In genomic region chr16:2178321-2179106, GRCh38 we compare ENCODE assay signal across 10 cellular contexts. TPM values are rescaled to one million over a fixed set of nuclear protein-coding genes. Genes with fewer than 3 reads are reported as not detected.
DNase-seq lines count a peak whose midpoint lies in the region; ATAC-seq, FAIRE-seq and TF ChIP-seq lines count a peak whose summit lies in the region.
"Had no signal": no experiment of that assay in that cellular context is flagged by ENCODE, and none has a peak within 500 bp of the region (broad histone marks: within the 10 kb centered on the region; RNA-seq: fewer than 3 reads in every experiment).

No MANE protein-coding gene starts in this region.

- H3K4me1 ChIP-seq in RWPE2 (ENCODE audit: insufficient read depth, poor library complexity, severe bottlenecking) = peaks cover 5% of the 10 kb centered on the region
- H3K4me1 ChIP-seq in GM12878 (ENCODE audit: control insufficient read depth, insufficient read depth, low read length) = no peaks in the 10 kb centered on the region
- H3K4me1 ChIP-seq in mesendoderm (ENCODE audit: control insufficient read depth, low read depth, low read length) = no peaks in the 10 kb centered on the region

- no peak overlapping the region for H3K27ac ChIP-seq in CD4-positive, alpha-beta T cell (ENCODE audit: low read depth, low read length)
- H3K27ac ChIP-seq in RWPE2 (ENCODE audit: poor library complexity, severe bottlenecking) = no peak overlapping the region
- no peak overlapping the region for H3K27ac ChIP-seq in GM12878 (ENCODE audit: control insufficient read depth, insufficient read depth)
- no peak overlapping the region for H3K27ac ChIP-seq in mesendoderm (ENCODE audit: low read depth, low read length)
- H3K27ac ChIP-seq: SK-N-MC had no signal

- ATAC-seq in CD4-positive, alpha-beta T cell (ENCODE audit: poor library complexity) = peak; percentile 90
- ATAC-seq in RWPE2 (ENCODE audit: low read depth) (peak; percentile 40), GM12878 (no peak; the same call in 2 of the 3 replicates), GM18870 (IDR thresholded peaks at IDR 0.05; ENCODE audit: unreplicated experiment) (no peak), HG03159 (IDR thresholded peaks at IDR 0.05; ENCODE audit: unreplicated experiment) (no peak)

- CTCF ChIA-PET in CD4-positive, alpha-beta T cell (lab: Charles Lee) = no interaction called here
- CTCF ChIA-PET in GM12878 (lab: Yijun Ruan, JAX) = no interaction called here

- H3K4me2 ChIP-seq in GM12878 (ENCODE audit: control insufficient read depth, insufficient read depth) = no peak overlapping the region
- H3K4me2 ChIP-seq in mesendoderm (ENCODE audit: low read length) = no peak overlapping the region

- RAD21 ChIA-PET in GM12878 (lab: Charles Lee; ENCODE audit: unreplicated experiment) = no interaction called here

- no peak overlapping the region for H2AFZ ChIP-seq in GM12878 (ENCODE audit: control insufficient read depth, low read depth, low read length)

- no peak overlapping the region for H3K4me3 Mint-ChIP-seq in CD4-positive, alpha-beta T cell

- no peak overlapping the region for H3K23ac ChIP-seq in mesendoderm (ENCODE audit: low read length)

- POLR2A ChIA-PET in CD4-positive, alpha-beta T cell (lab: Charles Lee) = no interaction called here
- POLR2A ChIA-PET in GM12878 (lab: Charles Lee) = no interaction called here

- no peaks in the 10 kb centered on the region for H3K27me3 ChIP-seq in CD4-positive, alpha-beta T cell (ENCODE audit: control insufficient read depth, insufficient read depth, low read length)
- H3K27me3 ChIP-seq in RWPE2 (ENCODE audit: insufficient read depth, poor library complexity, severe bottlenecking) (no peaks in the 10 kb centered on the region), GM12878 (replicated peaks in 1 of 2; ENCODE audit: control insufficient read depth in 2 of 2, insufficient read depth in 2 of 2, low read length in 1 of 2) (no peaks in the 10 kb centered on the region; a peak in 1 of 4 replicates), mesendoderm (ENCODE audit: insufficient read depth, low read length, poor library complexity) (no peaks in the 10 kb centered on the region)

- no peak overlapping the region for H3K27ac Mint-ChIP-seq in CD4-positive, alpha-beta T cell

- H3K4ac ChIP-seq in mesendoderm (ENCODE audit: low read depth, low read length) = no peak overlapping the region

- no peak overlapping the region for H4K8ac ChIP-seq in mesendoderm (ENCODE audit: low read depth, low read length)

- no peaks in the 10 kb centered on the region for H3K9me3 Mint-ChIP-seq in CD4-positive, alpha-beta T cell

- no peaks in the 10 kb centered on the region for H3K4me1 Mint-ChIP-seq in CD4-positive, alpha-beta T cell (ENCODE audit: low read depth)

- FAIRE-seq in GM12878 (lab: Jason Lieb, UNC) = no peak
- FAIRE-seq: bronchial epithelial cell had no signal

- in situ Hi-C loops in GM12878 (cut with MboI) = no loop called here

- TF ChIP-seq EP300 in GM12878 (IDR thresholded peaks at IDR 0.05; ENCODE audit: borderline replicate concordance in 1 of 2, control insufficient read depth in 1 of 2, low read depth in 2 of 2, low read length in 2 of 2) = no peak

- H3K18ac ChIP-seq in mesendoderm (ENCODE audit: low read length) = no peak overlapping the region

- intact Hi-C loops in CD4-positive, alpha-beta T cell (cut with DNase I, micrococcal nuclease) = no loop called here
- intact Hi-C loops in GM12878 (cut with micrococcal nuclease; ENCODE audit: unreplicated experiment) = no loop called here

- H3K27me3 Mint-ChIP-seq in CD4-positive, alpha-beta T cell = no peaks in the 10 kb centered on the region

- H3K36me3 ChIP-seq in RWPE2 (ENCODE audit: low read depth) = peaks cover 35% of the 10 kb centered on the region
- H3K36me3 ChIP-seq in GM12878 (ENCODE audit: control insufficient read depth in 2 of 2, insufficient read depth in 2 of 2, low read length in 1 of 2) = peaks cover 6 to 7% of the 10 kb centered on the region in 2 experiments; a peak in 3 of 4 replicates
- peaks cover 13% of the 10 kb centered on the region for H3K36me3 ChIP-seq in mesendoderm (ENCODE audit: control insufficient read depth, insufficient read depth, low read length)

- H3K4me3 ChIP-seq in RWPE2 (ENCODE audit: severe bottlenecking) = no peak overlapping the region
- no peak overlapping the region for H3K4me3 ChIP-seq in GM12878
- H3K4me3 ChIP-seq in mesendoderm (ENCODE audit: low read length) = no peak overlapping the region
- H3K4me3 ChIP-seq: SK-N-MC had no signal

- WGBS in GM12878 (ENCODE audit: insufficient coverage, insufficient replicate concordance, low lambda C conversion rate, missing lambda C conversion rate) = 99% methylated on average over 23 of the region's 106 CpGs
- WGBS in mesendoderm (ENCODE audit: extremely low coverage, insufficient coverage, low lambda C conversion rate) = no CpG with 5 or more reads among the region's 106 CpGs

- DNase-seq in CD4-positive, alpha-beta T cell = peak in 5 of 10 experiments; percentile 33 to 45 (median 39)
- no peak for DNase-seq in RWPE2 (ENCODE audit: low spot score)
- DNase-seq in GM12878 (ENCODE audit: low read depth, low spot score) = no peak
- peak; percentile 82 for DNase-seq in mesendoderm
- no peak for DNase-seq in kidney glomerular epithelial cell (lab: John Stamatoyannopoulos, UW)
- DNase-seq in H4 (ENCODE audit: low spot score) = no peak

- no peak overlapping the region for H2BK120ac ChIP-seq in mesendoderm (ENCODE audit: low read depth, low read length)

- no peak for TF ChIP-seq CTCF in CD4-positive, alpha-beta T cell (IDR thresholded peaks at IDR 0.05)
- TF ChIP-seq CTCF in RWPE2 (IDR thresholded peaks at IDR 0.05; ENCODE audit: poor library complexity, severe bottlenecking) (no peak), GM12878 (IDR thresholded peaks at IDR 0.05 in 2 of 3, conservative IDR thresholded peaks at IDR 0.05 in 1 of 3; ENCODE audit: control insufficient read depth in 2 of 3, extremely low read depth in 1 of 3, insufficient read depth in 1 of 3, low read depth in 3 of 3, low read length in 3 of 3) (no peak)

- no peak for TF ChIP-seq RAD21 in GM12878 (IDR thresholded peaks at IDR 0.05; ENCODE audit: insufficient read depth, low read depth, low read length)

- H3K9ac ChIP-seq in GM12878 (ENCODE audit: control insufficient read depth, insufficient read depth, low read length) = no peak overlapping the region
- H3K9ac ChIP-seq in mesendoderm (ENCODE audit: low read length) = no peak overlapping the region

- no peak overlapping the region for H2BK5ac ChIP-seq in mesendoderm (ENCODE audit: low read length)

- no peak overlapping the region for H3K56ac ChIP-seq in mesendoderm (ENCODE audit: low read length)

- no peaks in the 10 kb centered on the region for H3K79me1 ChIP-seq in mesendoderm (ENCODE audit: low read length)

- no peak overlapping the region for H4K5ac ChIP-seq in mesendoderm (ENCODE audit: low read length)

- no peak overlapping the region for H2AK5ac ChIP-seq in mesendoderm (ENCODE audit: low read length)

- H3K36me3 Mint-ChIP-seq in CD4-positive, alpha-beta T cell (ENCODE audit: low read depth) = peaks cover 9% of the 10 kb centered on the region

- no peak overlapping the region for H2BK15ac ChIP-seq in mesendoderm (replicated peaks; ENCODE audit: low read depth)

- SMC1A ChIA-PET in GM12878 (lab: Charles Lee; ENCODE audit: uncharacterized antibody, unreplicated experiment) = no interaction called here

- H3K79me2 ChIP-seq in GM12878 (ENCODE audit: control insufficient read depth, insufficient read depth, low read length) = no peaks in the 10 kb centered on the region
- H3K79me2 ChIP-seq in mesendoderm (ENCODE audit: control insufficient read depth, insufficient read depth, low read length) = no peaks in the 10 kb centered on the region

- TF ChIP-seq POLR2A in GM12878 (IDR thresholded peaks at IDR 0.05; ENCODE audit: low read depth, low read length) = peak; percentile 25; the same call in 1 of the 2 replicates

- H3K9me3 ChIP-seq in CD4-positive, alpha-beta T cell (ENCODE audit: control insufficient read depth, low read length) = no peaks in the 10 kb centered on the region
- H3K9me3 ChIP-seq in RWPE2 (ENCODE audit: severe bottlenecking) (no peaks in the 10 kb centered on the region), GM12878 (replicated peaks; ENCODE audit: control insufficient read depth, insufficient read depth, low read length) (no peaks in the 10 kb centered on the region)

- no peaks in the 10 kb centered on the region for H4K20me1 ChIP-seq in GM12878 (ENCODE audit: control insufficient read depth, insufficient read depth)

- BruUV-seq in GM12878 (replicated peaks; lab: Mats Ljungman, UMichigan) = no TSS peak

RNA-seq across cellular contexts. Expression of gene CASKIN1, which starts 17.9 kb away (rescaled TPM):
- under 1 TPM in 1 of 2 experiments, not detected in 1; 0.06 TPM for total RNA-seq in CD4-positive, alpha-beta T cell
- total RNA-seq in GM12878 (2013; cell fraction: nucleolus; rRNA removed) = 1.4 and 1.8 TPM in 2 replicates
- total RNA-seq in GM12878 (2014; rRNA removed) = 0.05 and 0.11 TPM in 2 replicates
- total RNA-seq in GM12878 (2014; rRNA removed; fragmentation: Illumina TruSeq; extraction: Trizol) = not detected in 2 replicates
- 0.33 and 0.53 TPM in 2 replicates for total RNA-seq in GM12878 (2021)
- polyA plus RNA-seq in GM12878 (2011; ENCODE audit: low read depth) = 0.09 TPM
- 0.03 TPM in 2 replicates for polyA plus RNA-seq in GM12878 (2011; rRNA removed)
- polyA plus RNA-seq in GM12878 (2011; cell fraction: cytosol; rRNA removed) = 0.04 and 0.05 TPM in 2 replicates
- polyA plus RNA-seq in GM12878 (2011; cell fraction: nucleus; rRNA removed) = 0.91 and 1.1 TPM in 2 replicates
- 0.37 and 0.49 TPM in 2 replicates for polyA plus RNA-seq in GM12878 (2012)
- polyA plus RNA-seq in GM12878 (2014; fragmentation: Illumina TruSeq; extraction: Trizol) = not detected in 2 replicates
- polyA plus RNA-seq in GM12878 (2014; fragmentation: Nextera tagmentation; extraction: Ambion mirVana) = under 1 TPM in 1 of 2 experiments, not detected in 1; 0.08 TPM
- polyA plus RNA-seq in GM12878 (2014; rRNA removed) = 0.15 and 0.32 TPM in 2 replicates
- polyA plus RNA-seq in GM12878 (2016; fragmentation: Nextera tagmentation; extraction: Ambion mirVana) = not detected
- polyA minus RNA-seq in GM12878 (2011; rRNA and poly(A)+ RNA removed) = not detected in 2 replicates
- polyA minus RNA-seq in GM12878 (2011; cell fraction: cytosol; rRNA and poly(A)+ RNA removed) = not detected in 2 replicates
- not detected in 2 replicates for polyA minus RNA-seq in GM12878 (2011; cell fraction: nucleus; rRNA and poly(A)+ RNA removed)
- 0.24 TPM for polyA plus RNA-seq in mesendoderm (2013, experiment 1 of 2)
- 1.1 TPM for polyA plus RNA-seq in mesendoderm (2013, experiment 2 of 2)
- total RNA-seq in H4 (2014; rRNA removed; shearing (Covaris generic)) = 0.02 TPM in 2 replicates

RNA-seq across cellular contexts. Expression of gene TRAF7, which starts 22.9 kb away (rescaled TPM):
- total RNA-seq in CD4-positive, alpha-beta T cell = 10 to 100 TPM; 19.9 to 24.0 TPM
- 33.4 and 41.2 TPM in 2 replicates for total RNA-seq in GM12878 (2013; cell fraction: nucleolus; rRNA removed)
- total RNA-seq in GM12878 (2014; rRNA removed) (36.9 and 44.6 TPM in 2 replicates), GM12878 (2014; rRNA removed; fragmentation: Illumina TruSeq; extraction: Trizol) (23.2 and 26.3 TPM in 2 replicates), GM12878 (2021) (82.6 and 87.0 TPM in 2 replicates)
- polyA plus RNA-seq in GM12878 (2011; ENCODE audit: low read depth) = 11.8 TPM
- polyA plus RNA-seq in GM12878 (2011; rRNA removed) (23.5 and 46.7 TPM in 2 replicates), GM12878 (2014; fragmentation: Illumina TruSeq; extraction: Trizol) (16.8 and 19.4 TPM in 2 replicates), GM12878 (2014; fragmentation: Nextera tagmentation; extraction: Ambion mirVana) (1 to 10 TPM in 1 of 2 experiments, under 1 TPM in 1; 0.61 to 2.1 TPM), GM12878 (2014; rRNA removed) (44.4 and 50.3 TPM in 2 replicates), GM12878 (2016; fragmentation: Nextera tagmentation; extraction: Ambion mirVana) (10 to 100 TPM; 29.8 to 30.2 TPM)
- polyA plus RNA-seq in GM12878 (2011; cell fraction: cytosol; rRNA removed) = 48.3 and 60.3 TPM in 2 replicates
- 88.1 and 100 TPM in 2 replicates for polyA plus RNA-seq in GM12878 (2011; cell fraction: nucleus; rRNA removed)
- polyA plus RNA-seq in GM12878 (2012) = 45.3 and 53.5 TPM in 2 replicates
- polyA minus RNA-seq in GM12878 (2011; rRNA and poly(A)+ RNA removed) = 41.1 and 76.7 TPM in 2 replicates
- polyA minus RNA-seq in GM12878 (2011; cell fraction: cytosol; rRNA and poly(A)+ RNA removed) = 32.6 and 44.1 TPM in 2 replicates
- polyA minus RNA-seq in GM12878 (2011; cell fraction: nucleus; rRNA and poly(A)+ RNA removed) = 15.0 and 24.1 TPM in 2 replicates
- 124 TPM for polyA plus RNA-seq in mesendoderm (2013, experiment 1 of 2)
- 126 TPM for polyA plus RNA-seq in mesendoderm (2013, experiment 2 of 2)
- 58.2 and 71.0 TPM in 2 replicates for total RNA-seq in H4 (2014; rRNA removed; shearing (Covaris generic))

RNA-seq across cellular contexts. Expression of gene MLST8, which starts 26.7 kb away (rescaled TPM):
- total RNA-seq in CD4-positive, alpha-beta T cell = 10 to 100 TPM; 22.9 to 26.4 TPM
- 15.8 and 21.1 TPM in 2 replicates for total RNA-seq in GM12878 (2013; cell fraction: nucleolus; rRNA removed)
- total RNA-seq in GM12878 (2014; rRNA removed) (72.0 and 80.9 TPM in 2 replicates), GM12878 (2014; rRNA removed; fragmentation: Illumina TruSeq; extraction: Trizol) (9.8 and 11.0 TPM in 2 replicates), GM12878 (2021) (73.7 and 75.4 TPM in 2 replicates)
- polyA plus RNA-seq in GM12878 (2011; ENCODE audit: low read depth) = 18.7 TPM
- polyA plus RNA-seq in GM12878 (2011; rRNA removed) (22.4 and 53.0 TPM in 2 replicates), GM12878 (2014; fragmentation: Illumina TruSeq; extraction: Trizol) (5.7 and 29.1 TPM in 2 replicates), GM12878 (2014; fragmentation: Nextera tagmentation; extraction: Ambion mirVana) (1 to 10 TPM; 1.0 to 6.3 TPM), GM12878 (2014; rRNA removed) (114 and 124 TPM in 2 replicates), GM12878 (2016; fragmentation: Nextera tagmentation; extraction: Ambion mirVana) (100 to 1,000 TPM; 111 to 114 TPM)
- 86.9 and 147 TPM in 2 replicates for polyA plus RNA-seq in GM12878 (2011; cell fraction: cytosol; rRNA removed)
- polyA plus RNA-seq in GM12878 (2011; cell fraction: nucleus; rRNA removed) = 223 and 241 TPM in 2 replicates
- 50.5 and 56.3 TPM in 2 replicates for polyA plus RNA-seq in GM12878 (2012)
- polyA minus RNA-seq in GM12878 (2011; rRNA and poly(A)+ RNA removed) = 38.3 and 68.1 TPM in 2 replicates
- 23.7 and 33.5 TPM in 2 replicates for polyA minus RNA-seq in GM12878 (2011; cell fraction: cytosol; rRNA and poly(A)+ RNA removed)
- polyA minus RNA-seq in GM12878 (2011; cell fraction: nucleus; rRNA and poly(A)+ RNA removed) = 71.9 and 106 TPM in 2 replicates
- polyA plus RNA-seq in mesendoderm (2013, experiment 1 of 2) = 48.7 TPM
- polyA plus RNA-seq in mesendoderm (2013, experiment 2 of 2) = 49.1 TPM
- total RNA-seq in H4 (2014; rRNA removed; shearing (Covaris generic)) = 22.1 and 28.4 TPM in 2 replicates

RNA-seq across cellular contexts. Expression of gene RAB26, which starts 30.1 kb away (rescaled TPM):
- total RNA-seq in CD4-positive, alpha-beta T cell = not detected
- total RNA-seq in GM12878 (2013; cell fraction: nucleolus; rRNA removed) = not detected in 2 replicates
- 0.11 and 0.51 TPM in 2 replicates for total RNA-seq in GM12878 (2014; rRNA removed)
- total RNA-seq in GM12878 (2014; rRNA removed; fragmentation: Illumina TruSeq; extraction: Trizol) = not detected in 2 replicates
- total RNA-seq in GM12878 (2021) = 0.33 and 0.53 TPM in 2 replicates
- 1.4 TPM for polyA plus RNA-seq in GM12878 (2011; ENCODE audit: low read depth)
- polyA plus RNA-seq in GM12878 (2011; rRNA removed) = 0.89 and 1.9 TPM in 2 replicates
- polyA plus RNA-seq in GM12878 (2011; cell fraction: cytosol; rRNA removed) = 1.6 and 2.5 TPM in 2 replicates
- polyA plus RNA-seq in GM12878 (2011; cell fraction: nucleus; rRNA removed) = 8.3 and 9.1 TPM in 2 replicates
- polyA plus RNA-seq in GM12878 (2012) = 2.8 and 2.9 TPM in 2 replicates
- polyA plus RNA-seq in GM12878 (2014; fragmentation: Illumina TruSeq; extraction: Trizol) = 0.21 TPM in 1 of 2 replicates, not detected in the other
- under 1 TPM; 0.13 to 0.27 TPM for polyA plus RNA-seq in GM12878 (2014; fragmentation: Nextera tagmentation; extraction: Ambion mirVana)
- 0.13 and 0.43 TPM in 2 replicates for polyA plus RNA-seq in GM12878 (2014; rRNA removed)
- polyA plus RNA-seq in GM12878 (2016; fragmentation: Nextera tagmentation; extraction: Ambion mirVana) = 1 to 10 TPM; 3.7 to 4.5 TPM
- polyA minus RNA-seq in GM12878 (2011; rRNA and poly(A)+ RNA removed) = 2.3 and 3.5 TPM in 2 replicates
- not detected in 2 replicates for polyA minus RNA-seq in GM12878 (2011; cell fraction: cytosol; rRNA and poly(A)+ RNA removed)
- 0.57 and 1.1 TPM in 2 replicates for polyA minus RNA-seq in GM12878 (2011; cell fraction: nucleus; rRNA and poly(A)+ RNA removed)
- polyA plus RNA-seq in mesendoderm (2013, experiment 1 of 2) = 1.9 TPM
- polyA plus RNA-seq in mesendoderm (2013, experiment 2 of 2) = 1.3 TPM
- 1.9 and 3.2 TPM in 2 replicates for total RNA-seq in H4 (2014; rRNA removed; shearing (Covaris generic))

RNA-seq across cellular contexts. Expression of gene BRICD5, which starts 32.1 kb away (rescaled TPM):
- total RNA-seq in CD4-positive, alpha-beta T cell = 1 to 10 TPM; 4.2 to 5.0 TPM
- 4.3 and 6.3 TPM in 2 replicates for total RNA-seq in GM12878 (2013; cell fraction: nucleolus; rRNA removed)
- 9.1 and 9.6 TPM in 2 replicates for total RNA-seq in GM12878 (2014; rRNA removed)
- total RNA-seq in GM12878 (2014; rRNA removed; fragmentation: Illumina TruSeq; extraction: Trizol) = 1.5 and 2.7 TPM in 2 replicates
- total RNA-seq in GM12878 (2021) = 5.3 and 5.8 TPM in 2 replicates
- 0.43 TPM for polyA plus RNA-seq in GM12878 (2011; ENCODE audit: low read depth)
- 0.66 and 1.5 TPM in 2 replicates for polyA plus RNA-seq in GM12878 (2011; rRNA removed)
- 1.2 and 9.8 TPM in 2 replicates for polyA plus RNA-seq in GM12878 (2011; cell fraction: cytosol; rRNA removed)
- 34.9 and 41.5 TPM in 2 replicates for polyA plus RNA-seq in GM12878 (2011; cell fraction: nucleus; rRNA removed)
- 4.2 and 7.4 TPM in 2 replicates for polyA plus RNA-seq in GM12878 (2012)
- 1.5 TPM in 1 of 2 replicates, not detected in the other for polyA plus RNA-seq in GM12878 (2014; fragmentation: Illumina TruSeq; extraction: Trizol)
- under 1 TPM in 1 of 2 experiments, not detected in 1; 0.58 TPM for polyA plus RNA-seq in GM12878 (2014; fragmentation: Nextera tagmentation; extraction: Ambion mirVana)
- 7.5 and 11.6 TPM in 2 replicates for polyA plus RNA-seq in GM12878 (2014; rRNA removed)
- 1 to 10 TPM in 1 of 2 experiments, under 1 TPM in 1; 0.84 to 1.1 TPM for polyA plus RNA-seq in GM12878 (2016; fragmentation: Nextera tagmentation; extraction: Ambion mirVana)
- 0.44 and 1.7 TPM in 2 replicates for polyA minus RNA-seq in GM12878 (2011; rRNA and poly(A)+ RNA removed)
- polyA minus RNA-seq in GM12878 (2011; cell fraction: cytosol; rRNA and poly(A)+ RNA removed) = 2.4 and 4.0 TPM in 2 replicates
- 5.4 and 10.9 TPM in 2 replicates for polyA minus RNA-seq in GM12878 (2011; cell fraction: nucleus; rRNA and poly(A)+ RNA removed)
- polyA plus RNA-seq in mesendoderm (2013, experiment 1 of 2) = 1.5 TPM
- polyA plus RNA-seq in mesendoderm (2013, experiment 2 of 2) = 1.9 TPM
- 0.06 and 1.0 TPM in 2 replicates for total RNA-seq in H4 (2014; rRNA removed; shearing (Covaris generic))

Comparison
In these comparisons a context has a peak if more than half of its experiments do, and no peak if none do; other contexts are left out.
1. ATAC-seq: peak in CD4-positive, alpha-beta T cell (single experiment) and RWPE2 (single experiment); none in GM12878 (single experiment), GM18870 (single experiment) and HG03159 (single experiment).